In the genomic region with DNA sequence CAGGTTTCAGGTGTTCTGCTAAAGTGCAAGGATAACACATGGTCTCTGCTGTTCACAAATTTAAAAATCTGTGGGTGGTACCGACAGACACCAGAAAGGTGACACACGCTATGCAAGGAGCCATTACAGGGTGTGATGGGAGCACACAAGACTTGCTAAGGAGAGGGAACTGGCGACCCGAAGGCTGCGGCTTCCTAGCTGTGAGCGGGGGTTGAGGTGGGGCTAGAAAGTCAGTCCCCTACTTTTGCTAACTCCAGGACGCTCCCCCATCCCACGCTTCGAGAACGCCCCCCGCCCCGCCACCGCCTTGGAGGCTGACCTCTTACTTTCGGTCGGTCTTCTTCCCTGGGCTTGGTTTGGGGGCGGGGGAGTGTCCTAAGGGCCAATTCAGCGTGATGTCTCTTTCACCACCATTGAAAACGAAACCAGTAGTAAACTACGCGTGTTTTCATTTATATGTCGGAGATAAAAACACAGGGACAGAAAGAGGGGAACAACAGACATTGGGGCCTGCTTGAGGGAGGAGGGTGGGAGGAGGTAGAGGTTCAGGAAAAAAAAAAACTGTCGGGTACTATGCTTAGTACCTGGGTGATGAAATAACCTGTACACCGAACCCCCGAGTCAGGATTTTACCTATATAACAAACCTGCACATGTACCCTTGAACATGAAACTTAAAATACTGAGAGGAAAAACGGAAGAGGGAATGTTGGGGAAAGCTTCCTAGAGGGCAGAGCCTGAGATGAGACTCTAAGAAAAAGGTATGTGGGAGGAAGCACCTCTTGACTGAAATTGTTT, we compare ENCODE assay signal across 8 cellular contexts. TPM values are rescaled to one million over a fixed set of nuclear protein-coding genes. Genes with fewer than 3 reads are reported as not detected.
DNase-seq lines count a peak whose midpoint lies in the region; ATAC-seq and TF ChIP-seq lines count a peak whose summit lies in the region.

No MANE protein-coding gene starts in this region.

- H3K4me1 ChIP-seq in cardiac muscle cell (ENCODE audit: low read depth) (peaks cover 23% of the 10 kb centered on the region), body of pancreas (peaks cover 37% of the 10 kb centered on the region)

- H3K9me3 ChIP-seq in cardiac muscle cell (ENCODE audit: low read depth) (no peaks in the 10 kb centered on the region), body of pancreas (no peaks in the 10 kb centered on the region)

- no peaks in the 10 kb centered on the region for H3K27me3 ChIP-seq in cardiac muscle cell
- H3K27me3 ChIP-seq in body of pancreas = no peaks in the 10 kb centered on the region

- H3K4me3 ChIP-seq in cardiac muscle cell = peak overlapping the region; percentile 48
- peak overlapping the region; percentile 5 to 23 for H3K4me3 ChIP-seq in body of pancreas

- H3K36me3 ChIP-seq in cardiac muscle cell (no peaks in the 10 kb centered on the region), body of pancreas (replicated peaks in 1 of 2; ENCODE audit: insufficient read depth in 1 of 2, low read depth in 2 of 2) (no peaks in the 10 kb centered on the region)

- peak overlapping the region; percentile 98 for H3K27ac ChIP-seq in cardiac muscle cell
- peak overlapping the region; percentile 81 to 98 (median 96) for H3K27ac ChIP-seq in body of pancreas

- TF ChIP-seq CTCF in cardiac muscle cell (IDR thresholded peaks at IDR 0.05; ENCODE audit: low read depth, low read length) = no peak
- no peak for TF ChIP-seq CTCF in body of pancreas (IDR thresholded peaks at IDR 0.05)

- ATAC-seq in SK-N-SH treated with all-trans-retinoic acid at 6 μM for 48 hours (no peak), body of pancreas (no peak), left lobe of liver (no peak)

- DNase-seq in cardiac muscle cell (ENCODE audit: low read depth in 1 of 2, low spot score in 1 of 2) (peak; percentile 44 to 73), cardiac septum (ENCODE audit: low spot score) (no peak), body of pancreas (peak; percentile 44 to 63 (median 54)), left lobe of liver (ENCODE audit: low spot score) (peak; percentile 68), epidermal melanocyte (ENCODE audit: insufficient read length, low spot score) (no peak), NCI-H774 (lab: John Stamatoyannopoulos, UW) (no peak)
- peak; percentile 61 to 68 for DNase-seq in stimulated activated CD8-positive, alpha-beta memory T cell treated with anti-CD3 and anti-CD28 coated beads, Interleukin-2, amount 100 ng/mL, for 48 hours (ENCODE audit: low read depth in 2 of 2)

- WGBS in body of pancreas, 2 donors = 0% methylated on average over 18 to 25 of the region's 25 CpGs

- intact Hi-C loops in cardiac septum (cut with DNase I) = loop anchor here (2.0 kb wide), 2 partner anchors 25 to 39 kb away; a partner anchor contains a TSS
- intact Hi-C loops in body of pancreas (cut with DNase I) = no loop called here

- no peak for TF ChIP-seq POLR2A in body of pancreas (IDR thresholded peaks at IDR 0.05)

TF ChIP-seq in SK-N-SH treated with all-trans-retinoic acid at 6 μM for 48 hours, 23 proteins besides CTCF, POLR2A, EP300 and RAD21:
- TF ChIP-seq ARNTL (CRISPR knock-in tag; IDR thresholded peaks at IDR 0.05; ENCODE audit: borderline replicate concordance, low read depth) = no peak
- TF ChIP-seq PPARA (CRISPR knock-in tag; IDR thresholded peaks at IDR 0.05; ENCODE audit: borderline replicate concordance) = no peak
- TF ChIP-seq, protein P1, sequence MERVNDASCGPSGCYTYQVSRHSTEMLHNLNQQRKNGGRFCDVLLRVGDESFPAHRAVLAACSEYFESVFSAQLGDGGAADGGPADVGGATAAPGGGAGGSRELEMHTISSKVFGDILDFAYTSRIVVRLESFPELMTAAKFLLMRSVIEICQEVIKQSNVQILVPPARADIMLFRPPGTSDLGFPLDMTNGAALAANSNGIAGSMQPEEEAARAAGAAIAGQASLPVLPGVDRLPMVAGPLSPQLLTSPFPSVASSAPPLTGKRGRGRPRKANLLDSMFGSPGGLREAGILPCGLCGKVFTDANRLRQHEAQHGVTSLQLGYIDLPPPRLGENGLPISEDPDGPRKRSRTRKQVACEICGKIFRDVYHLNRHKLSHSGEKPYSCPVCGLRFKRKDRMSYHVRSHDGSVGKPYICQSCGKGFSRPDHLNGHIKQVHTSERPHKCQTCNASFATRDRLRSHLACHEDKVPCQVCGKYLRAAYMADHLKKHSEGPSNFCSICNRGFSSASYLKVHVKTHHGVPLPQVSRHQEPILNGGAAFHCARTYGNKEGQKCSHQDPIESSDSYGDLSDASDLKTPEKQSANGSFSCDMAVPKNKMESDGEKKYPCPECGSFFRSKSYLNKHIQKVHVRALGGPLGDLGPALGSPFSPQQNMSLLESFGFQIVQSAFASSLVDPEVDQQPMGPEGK (CRISPR knock-in tag; IDR thresholded peaks at IDR 0.05; ENCODE audit: borderline replicate concordance) = no peak
- TF ChIP-seq RARB (CRISPR knock-in tag; IDR thresholded peaks at IDR 0.05) = no peak
- 0 out of 2 replicates have a peak, but pooled peaks have one; percentile 17 for TF ChIP-seq TOX (CRISPR knock-in tag; IDR thresholded peaks at IDR 0.05; ENCODE audit: borderline replicate concordance)
- TF ChIP-seq OSR1 (CRISPR knock-in tag; IDR thresholded peaks at IDR 0.05) = no peak

RNA-seq across cellular contexts. Expression of a gene that starts 1.1 kb away (rescaled TPM):
- 52.9 and 96.5 TPM in 2 replicates for total RNA-seq in cardiac muscle cell
- polyA plus RNA-seq in cardiac muscle cell = 157 and 337 TPM in 2 replicates
- total RNA-seq in cardiac septum = 16.0 TPM
- total RNA-seq in body of pancreas = 10 to 100 TPM; 15.6 to 29.0 TPM
- total RNA-seq in left lobe of liver = 14.2 TPM

RNA-seq across cellular contexts. Expression of a gene that starts 5.1 kb away (rescaled TPM):
- total RNA-seq in cardiac muscle cell (80.0 and 80.3 TPM in 2 replicates), cardiac septum (70.5 TPM), body of pancreas (10 to 100 TPM; 38.1 to 45.5 TPM), left lobe of liver (43.0 TPM)
- polyA plus RNA-seq in cardiac muscle cell = 66.8 and 70.7 TPM in 2 replicates

RNA-seq across cellular contexts. Expression of a gene that starts 7.5 kb away (rescaled TPM):
- 34.3 and 39.7 TPM in 2 replicates for total RNA-seq in cardiac muscle cell
- 59.2 and 60.8 TPM in 2 replicates for polyA plus RNA-seq in cardiac muscle cell
- 22.2 TPM for total RNA-seq in cardiac septum
- 10 to 100 TPM; 10.1 to 51.4 TPM for total RNA-seq in body of pancreas
- total RNA-seq in left lobe of liver = 21.9 TPM

RNA-seq across cellular contexts. Expression of a gene that starts 14.0 kb away (rescaled TPM):
- total RNA-seq in cardiac muscle cell (45.6 and 48.0 TPM in 2 replicates), cardiac septum (16.9 TPM), body of pancreas (10 to 100 TPM; 10.9 to 15.2 TPM), left lobe of liver (10.5 TPM)
- 45.3 and 49.2 TPM in 2 replicates for polyA plus RNA-seq in cardiac muscle cell

RNA-seq across cellular contexts. Expression of a gene that starts 17.8 kb away (rescaled TPM):
- total RNA-seq in cardiac muscle cell = not detected in 2 replicates
- polyA plus RNA-seq in cardiac muscle cell = 0.72 TPM in 1 of 2 replicates, not detected in the other
- total RNA-seq in cardiac septum = not detected
- total RNA-seq in body of pancreas = not detected
- not detected for total RNA-seq in left lobe of liver

Comparison
In these comparisons a context has a peak if more than half of its experiments do, and no peak if none do; other contexts are left out.
1. DNase-seq: peak in cardiac muscle cell (2 of 2), body of pancreas (4 of 4), left lobe of liver (single experiment) and stimulated activated CD8-positive, alpha-beta memory T cell treated with anti-CD3 and anti-CD28 coated beads, Interleukin-2, amount 100 ng/mL, for 48 hours (2 of 2); none in cardiac septum (single experiment), epidermal melanocyte (single experiment) and NCI-H774 (single experiment).